In the genomic region with DNA sequence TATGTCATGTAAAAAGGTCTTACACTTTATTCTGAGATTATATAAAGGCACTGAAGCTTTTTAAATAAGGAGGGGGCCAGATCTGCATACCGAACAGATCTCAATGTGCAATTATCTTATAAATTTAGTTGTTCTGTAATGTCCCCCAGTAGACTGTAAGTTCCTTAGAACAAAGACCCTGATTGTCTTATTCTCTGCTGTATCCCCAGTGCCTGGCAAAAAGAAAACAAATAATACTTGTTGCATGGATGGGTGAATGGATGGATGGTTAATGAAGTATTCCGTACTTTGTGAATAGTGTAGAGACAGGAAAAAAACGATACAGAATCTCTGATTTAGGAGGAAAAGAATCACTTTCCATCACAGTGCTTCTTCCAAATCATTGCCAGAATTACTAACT, we compare ENCODE assay signal across 24 cellular contexts.
"Had no signal": no experiment of that assay in that cellular context is flagged by ENCODE, and none has a peak within 500 bp of the region (broad histone marks: within the 10 kb centered on the region; RNA-seq: fewer than 3 reads in every experiment).

No MANE protein-coding gene starts in this region.

- H3K27me3 ChIP-seq: gastrocnemius medialis, heart left ventricle, hepatocyte, ovary, thyroid gland, vagina had no signal

- H3K4me1 ChIP-seq: heart left ventricle, vagina had no signal

- H3K4me3 Mint-ChIP-seq: mesothelial cell of epicardium; naive thymus-derived CD4-positive, alpha-beta T cell; nephron; stimulated activated naive CD8-positive, alpha-beta T cell treated with anti-CD3 and anti-CD28 coated beads, Interleukin-15, amount 100 ng/mL, for 72 hours had no signal

- H3K27ac ChIP-seq: dorsolateral prefrontal cortex, heart left ventricle, hepatocyte, ovary, thyroid gland, vagina had no signal

- H3K36me3 ChIP-seq: gastrocnemius medialis, ovary, thyroid gland, vagina had no signal

- H3K27me3 Mint-ChIP-seq: naive thymus-derived CD4-positive, alpha-beta T cell; stimulated activated naive CD8-positive, alpha-beta T cell treated with anti-CD3 and anti-CD28 coated beads, Interleukin-15, amount 100 ng/mL, for 72 hours had no signal

- H3K4me3 ChIP-seq: gastrocnemius medialis, heart left ventricle, hepatocyte, lung, ovary, smooth muscle cell, thyroid gland, vagina had no signal

- DNase-seq: dorsolateral prefrontal cortex; effector CD4-positive, alpha-beta T cell; gastrocnemius medialis; heart left ventricle; kidney; mesenchymal stem cell; naive thymus-derived CD4-positive, alpha-beta T cell; occipital lobe; ovary; stimulated activated CD4-positive, alpha-beta T cell treated with anti-CD3 and anti-CD28 coated beads, Interleukin-12 subunit alpha, Interleukin-12 subunit beta, amount 100 ng/mL, for 4 hours; stimulated activated CD4-positive, alpha-beta T cell treated with anti-CD3 and anti-CD28 coated beads, Interleukin-1b, Interleukin-23, amount 100 ng/mL, for 48 hours; stimulated activated CD4-positive, alpha-beta T cell treated with anti-CD3 and anti-CD28 coated beads, Interleukin-4, amount 100 ng/mL, for 1 hour; stimulated activated CD8-positive, alpha-beta memory T cell treated with anti-CD3 and anti-CD28 coated beads, Interleukin-4, amount 100 ng/mL, for 48 hours; stimulated activated naive CD4-positive, alpha-beta T cell; stimulated activated naive CD8-positive, alpha-beta T cell treated with anti-CD3 and anti-CD28 coated beads, Interleukin-15, amount 100 ng/mL, for 72 hours; thyroid gland; trophoblast cell had no signal

- H3K4me1 Mint-ChIP-seq: stimulated activated naive CD8-positive, alpha-beta T cell treated with anti-CD3 and anti-CD28 coated beads, Interleukin-15, amount 100 ng/mL, for 72 hours had no signal

- H3K9me3 ChIP-seq: gastrocnemius medialis, heart left ventricle, ovary, thyroid gland, vagina had no signal

- ATAC-seq: gastrocnemius medialis; heart left ventricle; naive thymus-derived CD4-positive, alpha-beta T cell; sciatic nerve; stimulated activated naive CD8-positive, alpha-beta T cell treated with anti-CD3 and anti-CD28 coated beads, Interleukin-15, amount 100 ng/mL, for 72 hours had no signal

- H3K9me3 Mint-ChIP-seq: mesothelial cell of epicardium; nephron; stimulated activated naive CD8-positive, alpha-beta T cell treated with anti-CD3 and anti-CD28 coated beads, Interleukin-15, amount 100 ng/mL, for 72 hours had no signal

- H3K27ac Mint-ChIP-seq: mesothelial cell of epicardium; naive thymus-derived CD4-positive, alpha-beta T cell; nephron; stimulated activated naive CD8-positive, alpha-beta T cell treated with anti-CD3 and anti-CD28 coated beads, Interleukin-15, amount 100 ng/mL, for 72 hours had no signal
